In genomic region chr17:28042657-28042720, GRCh38 we compare ENCODE assay signal across 8 cellular contexts. TPM values are rescaled to one million over a fixed set of nuclear protein-coding genes. Genes with fewer than 3 reads are reported as not detected.
DNase-seq lines count a peak whose midpoint lies in the region; ATAC-seq, FAIRE-seq and TF ChIP-seq lines count a peak whose summit lies in the region.

Gene NLK (plus strand): TSS chr17:28042677. CDS start chr17:28042874, 197 bp downstream.

- peak within 1 kb of the TSS; percentile 77 for H3K4me3 ChIP-seq in CD4-positive, CD25-positive, alpha-beta regulatory T cell (ENCODE audit: low read depth, low read length)
- peak within 1 kb of the TSS; percentile 78 to 94 (median 90) for H3K4me3 ChIP-seq in Peyer's patch
- peak within 1 kb of the TSS; percentile 96 to 98 (median 98) for H3K4me3 ChIP-seq in esophagus squamous epithelium
- H3K4me3 ChIP-seq in neuron (ENCODE audit: low read length): peak within 1 kb of the TSS; percentile 80

- POLR2A ChIA-PET in GM10248 (lab: Yijun Ruan, JAX): interaction anchor here (0.6 to 1.3 kb wide), 2 partner anchors 13 to 798 kb away, joined by 3 to 6 read pairs; no protein-coding TSS in a partner anchor

- DNase-seq in CD4-positive, CD25-positive, alpha-beta regulatory T cell: no peak
- no peak for DNase-seq in Peyer's patch
- no peak for DNase-seq in esophagus squamous epithelium (lab: John Stamatoyannopoulos, UW)
- no peak for DNase-seq in RCC 7860 (ENCODE audit: low spot score)
- no peak for DNase-seq in GM10248 (ENCODE audit: extremely low spot score)
- DNase-seq in D341Med (ENCODE audit: low spot score): no peak

- H3K27me3 Mint-ChIP-seq in CD4-positive, CD25-positive, alpha-beta regulatory T cell: peaks cover 6% of the 10 kb centered on the region

- peak within 1 kb of the TSS; percentile 83 to 95 (median 83) for H3K27ac Mint-ChIP-seq in CD4-positive, CD25-positive, alpha-beta regulatory T cell

- H3K27ac ChIP-seq in CD4-positive, CD25-positive, alpha-beta regulatory T cell (ENCODE audit: insufficient read depth, low read length, poor library complexity, severe bottlenecking): peak within 1 kb of the TSS; percentile 84
- H3K27ac ChIP-seq in Peyer's patch: peak within 1 kb of the TSS; percentile 86 to 94 (median 92)
- peak within 1 kb of the TSS; percentile 89 to 95 (median 93) for H3K27ac ChIP-seq in esophagus squamous epithelium

- no peak within 1 kb of the TSS for H2AFZ ChIP-seq in neuron (ENCODE audit: low read depth, low read length)

- peak within 1 kb of the TSS; percentile 87 to 92 (median 92) for H3K4me3 Mint-ChIP-seq in CD4-positive, CD25-positive, alpha-beta regulatory T cell

- no peaks in the 10 kb centered on the region for H3K27me3 ChIP-seq in CD4-positive, CD25-positive, alpha-beta regulatory T cell (ENCODE audit: control insufficient read depth, insufficient read depth, low read length)
- H3K27me3 ChIP-seq in Peyer's patch (no peaks in the 10 kb centered on the region), esophagus squamous epithelium (no peaks in the 10 kb centered on the region), neuron (ENCODE audit: insufficient read depth, low read length) (no peaks in the 10 kb centered on the region)

- H3K4me1 Mint-ChIP-seq in CD4-positive, CD25-positive, alpha-beta regulatory T cell: peaks cover 15 to 72% (median 56%) of the 10 kb centered on the region in 4 donors

- CTCF ChIA-PET in GM10248 (lab: Yijun Ruan, JAX): interaction anchor here (2.1 to 4.8 kb wide), 2 partner anchors 12 to 149 kb away, joined by 5 to 26 read pairs; partner anchors contain the start of gene LYRM9

- peaks cover 0 to 4% (median 0%) of the 10 kb centered on the region in 7 donors for H3K9me3 Mint-ChIP-seq in CD4-positive, CD25-positive, alpha-beta regulatory T cell

- FAIRE-seq in RCC 7860 (lab: Jason Lieb, UNC): no peak

- TF ChIP-seq CTCF in Peyer's patch (IDR thresholded peaks at IDR 0.05) (no peak), esophagus squamous epithelium (IDR thresholded peaks at IDR 0.05) (no peak), GM10248 (IDR thresholded peaks at IDR 0.05; ENCODE audit: control extremely low read depth, extremely low read depth, low read depth, missing control alignments) (no peak)

- no peak for TF ChIP-seq POLR2A in Peyer's patch (IDR thresholded peaks at IDR 0.05)
- no peak for TF ChIP-seq POLR2A in esophagus squamous epithelium (IDR thresholded peaks at IDR 0.05)

- peaks cover 49% of the 10 kb centered on the region for H3K4me1 ChIP-seq in CD4-positive, CD25-positive, alpha-beta regulatory T cell (ENCODE audit: control insufficient read depth, insufficient read depth, low read length, poor library complexity, severe bottlenecking)
- H3K4me1 ChIP-seq in Peyer's patch (peaks cover 0 to 35% (median 9%) of the 10 kb centered on the region in 4 donors), esophagus squamous epithelium (peaks cover 5 to 44% (median 10%) of the 10 kb centered on the region in 3 donors), neuron (ENCODE audit: insufficient read depth, low read length) (peaks cover 32% of the 10 kb centered on the region)

- WGBS in esophagus squamous epithelium, 2 donors: 100% methylated on average over 1 of the region's 1 CpG

- H3K36me3 ChIP-seq in CD4-positive, CD25-positive, alpha-beta regulatory T cell (ENCODE audit: control insufficient read depth, insufficient read depth, low read length): no peaks in the 10 kb centered on the region
- H3K36me3 ChIP-seq in Peyer's patch: no peaks in the 10 kb centered on the region
- no peaks in the 10 kb centered on the region for H3K36me3 ChIP-seq in esophagus squamous epithelium
- H3K36me3 ChIP-seq in neuron (ENCODE audit: insufficient read depth, low read length): peaks cover 6% of the 10 kb centered on the region

- no peak for ATAC-seq in CD4-positive, CD25-positive, alpha-beta regulatory T cell (ENCODE audit: low read depth in 2 of 2)
- no peak for ATAC-seq in GM21526 (IDR thresholded peaks at IDR 0.05; ENCODE audit: low FRiP score, unreplicated experiment)

- no peaks in the 10 kb centered on the region for H3K9me3 ChIP-seq in CD4-positive, CD25-positive, alpha-beta regulatory T cell (ENCODE audit: control insufficient read depth in 2 of 2, low read length in 2 of 2)
- H3K9me3 ChIP-seq in Peyer's patch: no peaks in the 10 kb centered on the region
- no peaks in the 10 kb centered on the region for H3K9me3 ChIP-seq in esophagus squamous epithelium
- H3K9me3 ChIP-seq in neuron (ENCODE audit: low read length): no peaks in the 10 kb centered on the region

- intact Hi-C loops in esophagus squamous epithelium (cut with DNase I): no loop called here

- no peaks in the 10 kb centered on the region for H3K36me3 Mint-ChIP-seq in CD4-positive, CD25-positive, alpha-beta regulatory T cell

RNA-seq across cellular contexts. Expression of gene NLK, which starts in this region (rescaled TPM):
- total RNA-seq in CD4-positive, CD25-positive, alpha-beta regulatory T cell: 16.0 TPM
- polyA plus RNA-seq in CD4-positive, CD25-positive, alpha-beta regulatory T cell: 1 to 10 TPM; 1.7 to 2.3 (median 1.9) TPM
- total RNA-seq in Peyer's patch (10 to 100 TPM; 20.5 to 45.4 (median 27.1) TPM), esophagus squamous epithelium (10 to 100 TPM in 2 of 4 donors, 1 to 10 TPM in 2; 7.5 to 14.0 (median 11.4) TPM)
